In the genomic region with DNA sequence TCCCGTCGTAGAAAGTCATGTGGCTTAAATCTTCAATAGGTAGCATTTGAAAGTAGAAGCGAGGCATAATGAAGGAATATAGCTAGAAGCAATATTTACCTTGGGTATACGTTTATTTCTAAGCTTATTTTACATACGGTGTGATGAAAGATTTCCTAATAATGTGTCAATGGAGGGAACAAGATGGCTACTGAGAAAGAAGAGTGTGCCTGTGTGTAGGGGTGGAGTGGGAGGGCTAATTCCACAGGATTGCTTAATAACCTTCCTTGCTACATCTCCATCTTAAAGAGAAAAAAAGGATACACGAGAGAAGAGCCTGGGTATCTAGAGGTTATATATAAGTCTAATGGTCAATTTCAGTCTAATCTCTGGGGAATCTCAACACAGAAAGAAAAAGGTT, we compare ENCODE assay signal across 1 cellular context.
TF ChIP-seq lines count a peak whose summit lies in the region.

No MANE protein-coding gene starts in this region.

TF ChIP-seq in IMR-90, 13 proteins besides CTCF, POLR2A, EP300 and RAD21:
- peak; percentile 92 for TF ChIP-seq CEBPB (IDR thresholded peaks at IDR 0.05; ENCODE audit: low read depth, low read length)
- no peak for TF ChIP-seq RCOR1 (IDR thresholded peaks at IDR 0.05; ENCODE audit: insufficient replicate concordance, low read length)
